Comparison of ENCODE assay signal across 8 cellular contexts in genomic region chr16:22297114-22297870, GRCh38. TPM values are rescaled to one million over a fixed set of nuclear protein-coding genes. Genes with fewer than 3 reads are reported as not detected.
DNase-seq lines count a peak whose midpoint lies in the region; ATAC-seq and TF ChIP-seq lines count a peak whose summit lies in the region.

TSS of gene POLR3E (plus strand) at chr16:22297409. CDS start at chr16:22302969, 5,560 bp downstream.

- peak within 1 kb of the TSS; percentile 98 for H2AK9ac ChIP-seq in IMR-90 (replicated peaks; ENCODE audit: low read depth, low read length, poor library complexity)

- CTCF ChIA-PET in IMR-90 (lab: Yijun Ruan, JAX) (interaction anchor here (0.5 to 0.7 kb wide), 4 partner anchors 91 to 1264 kb away, joined by 3 to 5 read pairs (median 4); partner anchors contain the start of gene EEF2K), OCI-LY7 (lab: Charles Lee; ENCODE audit: unreplicated experiment) (no interaction called here)

- peak within 1 kb of the TSS; percentile 71 for H2BK5ac ChIP-seq in IMR-90 (ENCODE audit: low read depth, low read length, poor library complexity, severe bottlenecking)

- ATAC-seq in GM21526 (IDR thresholded peaks at IDR 0.05; ENCODE audit: low FRiP score, unreplicated experiment) (peak; percentile 75), IMR-90 (ENCODE audit: low read depth) (peak; percentile 93), mucosa of descending colon (peak; percentile 97)

- no peaks in the 10 kb centered on the region for H3K27me3 ChIP-seq in IMR-90 (ENCODE audit: control insufficient read depth, insufficient read depth, low read length)

- peaks cover 2% of the 10 kb centered on the region; the same call in 1 of the 2 replicates for H3K4me1 ChIP-seq in IMR-90 (ENCODE audit: control insufficient read depth, insufficient read depth, low read length)
- H3K4me1 ChIP-seq in OCI-LY7 (ENCODE audit: insufficient read depth, low read length, poor library complexity, severe bottlenecking): peaks cover 25% of the 10 kb centered on the region
- no peaks in the 10 kb centered on the region for H3K4me1 ChIP-seq in mucosa of descending colon (ENCODE audit: low read depth)

- in situ Hi-C loops in IMR-90 (cut with MboI; ENCODE audit: low sequenced_read_pairs): loop anchor here (5.0 to 10.0 kb wide), 2 partner anchors 95 to 292 kb away; partner anchors contain the start of genes MOSMO and PDZD9

- H3K9ac ChIP-seq in IMR-90 (ENCODE audit: low read depth, low read length): peak within 1 kb of the TSS; percentile 72

- no peak within 1 kb of the TSS for H2BK120ac ChIP-seq in IMR-90 (ENCODE audit: low read depth, low read length)

- BruUV-seq in IMR-90 (replicated peaks; lab: Mats Ljungman, UMichigan): no TSS peak
- BruUV-seq in OCI-LY7 (replicated peaks; lab: Mats Ljungman, UMichigan): no TSS peak

- H3K14ac ChIP-seq in IMR-90 (replicated peaks; ENCODE audit: low read depth, low read length): peak within 1 kb of the TSS; percentile 30; the same call in 1 of the 2 replicates

- no peak within 1 kb of the TSS for H2BK20ac ChIP-seq in IMR-90 (ENCODE audit: low read depth, low read length)

- H4K20me1 ChIP-seq in IMR-90 (ENCODE audit: insufficient read depth, low read length) (peaks cover 40% of the 10 kb centered on the region), OCI-LY7 (ENCODE audit: insufficient read depth, low read length) (peaks cover 10% of the 10 kb centered on the region)

- peaks cover 2% of the 10 kb centered on the region; the same call in 1 of the 2 replicates for H3K9me1 ChIP-seq in IMR-90 (ENCODE audit: insufficient read depth, low read length)

- peak; percentile 84 for TF ChIP-seq RAD21 in IMR-90 (IDR thresholded peaks at IDR 0.05; ENCODE audit: low read length)

- H3K79me2 ChIP-seq in OCI-LY7 (ENCODE audit: insufficient read depth, low read depth, low read length): peaks cover 49% of the 10 kb centered on the region

- no peak within 1 kb of the TSS for H3K18ac ChIP-seq in IMR-90 (ENCODE audit: low read depth, low read length)

- peak; percentile 64; the same call in 1 of the 2 replicates for TF ChIP-seq POLR2A in IMR-90 (IDR thresholded peaks at IDR 0.05; ENCODE audit: low read depth, low read length)

- H3K4me3 ChIP-seq in IMR-90 (ENCODE audit: insufficient read depth, low read depth, low read length) (peak within 1 kb of the TSS; percentile 75), OCI-LY7 (ENCODE audit: low read depth, low read length, poor library complexity, severe bottlenecking) (peak within 1 kb of the TSS; percentile 95), mucosa of descending colon (peak within 1 kb of the TSS; percentile 56)

- peak; percentile 94 for TF ChIP-seq CTCF in IMR-90 (conservative IDR thresholded peaks at IDR 0.05; ENCODE audit: low read depth, low read length)
- TF ChIP-seq CTCF in OCI-LY7 (conservative IDR thresholded peaks at IDR 0.05; ENCODE audit: low read length): peak; percentile 84
- TF ChIP-seq CTCF in mucosa of descending colon (IDR thresholded peaks at IDR 0.05): peak; percentile 98

- dilution Hi-C loops in IMR-90 (cut with HindIII; ENCODE audit: low sequenced_read_pairs, unreplicated experiment): no loop called here

- no peak within 1 kb of the TSS for H4K5ac ChIP-seq in IMR-90 (ENCODE audit: low read depth, low read length)

- H3K9me2 ChIP-seq in OCI-LY7 (ENCODE audit: insufficient read depth, low read length): no peaks in the 10 kb centered on the region

- peak within 1 kb of the TSS; percentile 94 for H2AFZ ChIP-seq in IMR-90 (replicated peaks; ENCODE audit: low read length, poor library complexity)
- peak within 1 kb of the TSS; percentile 87 for H2AFZ ChIP-seq in OCI-LY7 (ENCODE audit: low read length)

- peaks cover 3% of the 10 kb centered on the region; the same call in 1 of the 2 replicates for H3K36me3 ChIP-seq in IMR-90 (ENCODE audit: control insufficient read depth, insufficient read depth, low read length)
- H3K36me3 ChIP-seq in OCI-LY7 (ENCODE audit: insufficient read depth, low read length): peaks cover 29% of the 10 kb centered on the region
- H3K36me3 ChIP-seq in mucosa of descending colon (ENCODE audit: low read depth): no peaks in the 10 kb centered on the region

- H3K4me2 ChIP-seq in IMR-90 (ENCODE audit: low read depth, low read length) (peak within 1 kb of the TSS; percentile 91), OCI-LY7 (ENCODE audit: low read length) (peak within 1 kb of the TSS; percentile 96)

- H3K9me3 ChIP-seq in IMR-90 (ENCODE audit: control insufficient read depth, insufficient read depth, low read length) (no peaks in the 10 kb centered on the region), OCI-LY7 (ENCODE audit: low read length) (no peaks in the 10 kb centered on the region), mucosa of descending colon (no peaks in the 10 kb centered on the region)

- peak within 1 kb of the TSS; percentile 82 for H3K4ac ChIP-seq in IMR-90 (ENCODE audit: low read depth, low read length)

- H3K23ac ChIP-seq in IMR-90 (ENCODE audit: low read depth, low read length): peak within 1 kb of the TSS; percentile 31

- POLR2A ChIA-PET in IMR-90 (lab: Charles Lee; ENCODE audit: unreplicated experiment): interaction anchor here (0.6 kb wide), 1 partner anchor 11 kb away, joined by 3 read pairs; no protein-coding TSS in a partner anchor
- POLR2A ChIA-PET in OCI-LY7 (lab: Charles Lee): interaction anchor here (0.6 to 1.6 kb wide), 4 partner anchors 79 to 197 kb away, joined by 3 to 8 read pairs (median 3); partner anchors contain the start of gene EEF2K

- peak within 1 kb of the TSS in 1 of 2 experiments; percentile 78; a peak in 2 of 4 replicates for H4K8ac ChIP-seq in IMR-90 (ENCODE audit: low read depth in 2 of 2, low read length in 2 of 2)

- peak within 1 kb of the TSS; percentile 80 for H3K27ac ChIP-seq in IMR-90 (ENCODE audit: insufficient read depth, low read length)
- peak within 1 kb of the TSS; percentile 74 for H3K27ac ChIP-seq in OCI-LY7 (ENCODE audit: low read depth, low read length, poor library complexity, severe bottlenecking)

- no peak within 1 kb of the TSS for H2BK15ac ChIP-seq in IMR-90 (ENCODE audit: low read depth, low read length)

- H3K79me1 ChIP-seq in IMR-90 (ENCODE audit: low read depth in 1 of 2, low read length in 2 of 2): peaks cover 3 to 40% of the 10 kb centered on the region in 2 experiments; a peak in 2 of 4 replicates

- intact Hi-C loops in IMR-90 (cut with micrococcal nuclease) (loop anchor here (1.0 to 10.0 kb wide), 5 partner anchors 91 to 295 kb away; partner anchors contain the start of genes EEF2K and PDZD9), OCI-LY7 (cut with micrococcal nuclease; ENCODE audit: unreplicated experiment) (loop anchor here (5.0 kb wide), 3 partner anchors 290 to 1395 kb away; partner anchors contain the start of genes DCUN1D3, LYRM1, MOSMO and UQCRC2), mucosa of descending colon (cut with DNase I, micrococcal nuclease) (loop anchor here (5.0 kb wide), 1 partner anchor 100 kb away; no protein-coding TSS in a partner anchor)

- peak within 1 kb of the TSS; percentile 34; the same call in 1 of the 2 replicates for H4K91ac ChIP-seq in IMR-90 (ENCODE audit: insufficient read depth, low read depth, low read length)

- 0% methylated on average over 42 of the region's 76 CpGs; no CpG with 5 or more reads in 1 of the 2 experiments for WGBS in IMR-90 (ENCODE audit: extremely low coverage in 2 of 2, insufficient read length in 1 of 2), 2 experiments

- peak within 1 kb of the TSS; percentile 44 for H2AK5ac ChIP-seq in IMR-90 (ENCODE audit: low read depth, low read length)

- peak within 1 kb of the TSS; percentile 61 for H3K56ac ChIP-seq in IMR-90 (ENCODE audit: extremely low read depth, insufficient read depth, low read length)

- DNase-seq in DMS114 treated with DMSO at 0.1 percent for 48 hours (lab: John Stamatoyannopoulos, UW; ENCODE audit: unreplicated experiment) (peak; percentile 84), IMR-90 (peak; percentile 95), OCI-LY7 (ENCODE audit: low spot score) (peak; percentile 97), activated T-cell treated with anti-CD3 and anti-CD28 coated beads for 24 hours (ENCODE audit: low read depth) (peak; percentile 100), epidermal melanocyte (ENCODE audit: insufficient read length, low spot score) (peak; percentile 89), mucosa of descending colon (peak; percentile 99 to 100 (median 100))
- peak; percentile 100 for DNase-seq in stimulated activated CD8-positive, alpha-beta memory T cell treated with anti-CD3 and anti-CD28 coated beads, Interleukin-4, amount 100 ng/mL, for 24 hours (ENCODE audit: low read depth)

TF ChIP-seq in IMR-90, 13 proteins besides CTCF, POLR2A, EP300 and RAD21 (continues in another document):
- TF ChIP-seq USF2 (IDR thresholded peaks at IDR 0.05; ENCODE audit: low read depth, low read length): peak; percentile 90
- peak; percentile 70 for TF ChIP-seq BHLHE40 (IDR thresholded peaks at IDR 0.05; ENCODE audit: low read depth, low read length)
- peak; percentile 32; the same call in 1 of the 2 replicates for TF ChIP-seq NFE2L2 (IDR thresholded peaks at IDR 0.05; ENCODE audit: low read depth, low read length)
- TF ChIP-seq CHD1 (IDR thresholded peaks at IDR 0.05; ENCODE audit: low read depth, low read length): no peak; the same call in 1 of the 2 replicates
- TF ChIP-seq RFX5 (IDR thresholded peaks at IDR 0.05; ENCODE audit: low read depth, low read length): no peak
- TF ChIP-seq SMC3 (IDR thresholded peaks at IDR 0.05; ENCODE audit: low read depth, low read length): peak; percentile 59
- peak; percentile 91 for TF ChIP-seq MAZ (IDR thresholded peaks at IDR 0.05; ENCODE audit: borderline replicate concordance, low read depth, low read length)

RNA-seq across cellular contexts. Expression of gene POLR3E, which starts in this region (rescaled TPM):
- 19.9 and 71.1 TPM in 2 replicates for total RNA-seq in IMR-90 (2012; rRNA removed)
- 46.0 and 49.5 TPM in 2 replicates for polyA plus RNA-seq in IMR-90 (2012; rRNA removed)
- polyA plus RNA-seq in IMR-90 (2012; cell fraction: cytosol; rRNA removed): 19.8 and 21.1 TPM in 2 replicates
- 49.8 and 64.8 TPM in 2 replicates for polyA plus RNA-seq in IMR-90 (2012; cell fraction: nucleus; rRNA removed; ENCODE audit: low replicate concordance)
- 71.1 and 74.5 TPM in 2 replicates for total RNA-seq in OCI-LY7 (2014; rRNA removed; shearing (Covaris generic))
- 103 and 107 TPM in 2 replicates for total RNA-seq in OCI-LY7 (2022)
- 10 to 100 TPM; 37.7 to 54.5 (median 49.5) TPM for total RNA-seq in mucosa of descending colon

Comparison
In these comparisons a context has a peak if more than half of its experiments do, and no peak if none do; other contexts are left out.
1. Peak in every context shown above with its lines: DNase-seq, ATAC-seq, H3K4me3 ChIP-seq and H3K27ac ChIP-seq.